In genomic region chr4:38034986-38035882, GRCh38 we compare ENCODE assay signal across 8 cellular contexts.
DNase-seq lines count a peak whose midpoint lies in the region; ATAC-seq and TF ChIP-seq lines count a peak whose summit lies in the region.

No MANE protein-coding gene starts in this region.

- H3K27me3 ChIP-seq in Loucy (ENCODE audit: insufficient read depth, low read length, poor library complexity, severe bottlenecking) = no peaks in the 10 kb centered on the region
- no peaks in the 10 kb centered on the region for H3K27me3 ChIP-seq in RWPE2 (ENCODE audit: insufficient read depth, poor library complexity, severe bottlenecking)

- no peak overlapping the region for H3K4me3 Mint-ChIP-seq in effector memory CD8-positive, alpha-beta T cell
- no peak overlapping the region for H3K4me3 Mint-ChIP-seq in stimulated activated effector memory CD8-positive, alpha-beta T cell treated with anti-CD3 and anti-CD28 coated beads, Interleukin-12 subunit alpha, Interleukin-12 subunit beta, amount 100 ng/mL, for 72 hours

- DNase-seq in stimulated activated CD4-positive, alpha-beta T cell treated with anti-CD3 and anti-CD28 coated beads, Interleukin-2, amount 100 ng/mL, for 4 hours (ENCODE audit: low read depth) = peak; percentile 22
- DNase-seq in stimulated activated CD4-positive, alpha-beta T cell treated with anti-CD3 and anti-CD28 coated beads, Interleukin-4, amount 100 ng/mL, for 1 hour = no peak
- DNase-seq in RWPE2 (ENCODE audit: low spot score) = no peak
- DNase-seq in effector memory CD8-positive, alpha-beta T cell = peak; percentile 41 to 50 (median 49)
- peak; percentile 70 for DNase-seq in middle frontal gyrus (ENCODE audit: extremely low spot score, low spot score)
- no peak for DNase-seq in stimulated activated effector memory CD8-positive, alpha-beta T cell treated with anti-CD3 and anti-CD28 coated beads, Interleukin-12 subunit alpha, Interleukin-12 subunit beta, amount 100 ng/mL, for 72 hours (ENCODE audit: low spot score in 2 of 2)

- no peak overlapping the region for H3K27ac ChIP-seq in RWPE2 (ENCODE audit: poor library complexity, severe bottlenecking)

- no peak overlapping the region for H3K9ac ChIP-seq in Loucy (ENCODE audit: low read depth, low read length, poor library complexity, severe bottlenecking)

- H3K4me2 ChIP-seq in Loucy (ENCODE audit: low read depth, low read length, poor library complexity, severe bottlenecking) = no peak overlapping the region

- H3K9me3 ChIP-seq in Loucy (ENCODE audit: insufficient read depth, low read depth, low read length) (no peaks in the 10 kb centered on the region), RWPE2 (ENCODE audit: severe bottlenecking) (no peaks in the 10 kb centered on the region)

- H3K4me3 ChIP-seq in Loucy (ENCODE audit: low read length, poor library complexity, severe bottlenecking) (no peak overlapping the region), RWPE2 (ENCODE audit: severe bottlenecking) (no peak overlapping the region)

- peaks cover 6% of the 10 kb centered on the region for H3K36me3 Mint-ChIP-seq in effector memory CD8-positive, alpha-beta T cell (ENCODE audit: insufficient read depth)
- H3K36me3 Mint-ChIP-seq in stimulated activated effector memory CD8-positive, alpha-beta T cell treated with anti-CD3 and anti-CD28 coated beads, Interleukin-12 subunit alpha, Interleukin-12 subunit beta, amount 100 ng/mL, for 72 hours = peaks cover 8% of the 10 kb centered on the region

- H4K20me1 ChIP-seq in Loucy (ENCODE audit: insufficient read depth, low read length, poor library complexity, severe bottlenecking) = no peaks in the 10 kb centered on the region

- peaks cover 0 to 4% of the 10 kb centered on the region in 2 donors for H3K4me1 Mint-ChIP-seq in effector memory CD8-positive, alpha-beta T cell (ENCODE audit: low read depth in 2 of 2)
- H3K4me1 Mint-ChIP-seq in stimulated activated effector memory CD8-positive, alpha-beta T cell treated with anti-CD3 and anti-CD28 coated beads, Interleukin-12 subunit alpha, Interleukin-12 subunit beta, amount 100 ng/mL, for 72 hours = no peaks in the 10 kb centered on the region

- H3K79me2 ChIP-seq in Loucy (ENCODE audit: insufficient read depth, low read length) = no peaks in the 10 kb centered on the region

- no peaks in the 10 kb centered on the region for H3K27me3 Mint-ChIP-seq in effector memory CD8-positive, alpha-beta T cell

- H3K9me3 Mint-ChIP-seq in effector memory CD8-positive, alpha-beta T cell = no peaks in the 10 kb centered on the region
- H3K9me3 Mint-ChIP-seq in stimulated activated effector memory CD8-positive, alpha-beta T cell treated with anti-CD3 and anti-CD28 coated beads, Interleukin-12 subunit alpha, Interleukin-12 subunit beta, amount 100 ng/mL, for 72 hours = no peaks in the 10 kb centered on the region

- H2AFZ ChIP-seq in Loucy (ENCODE audit: low read length) = no peak overlapping the region

- no peaks in the 10 kb centered on the region for H3K9me2 ChIP-seq in Loucy (replicated peaks; ENCODE audit: low read depth, low read length)

- peak overlapping the region; percentile 29 to 41 for H3K27ac Mint-ChIP-seq in effector memory CD8-positive, alpha-beta T cell
- no peak overlapping the region for H3K27ac Mint-ChIP-seq in stimulated activated effector memory CD8-positive, alpha-beta T cell treated with anti-CD3 and anti-CD28 coated beads, Interleukin-12 subunit alpha, Interleukin-12 subunit beta, amount 100 ng/mL, for 72 hours

- H3K36me3 ChIP-seq in Loucy (ENCODE audit: insufficient read depth, low read length) (peaks cover 31% of the 10 kb centered on the region; the same call in 1 of the 2 replicates), RWPE2 (ENCODE audit: low read depth) (0 out of 2 replicates have a peak, but pooled peaks cover 7% of the 10 kb centered on the region)

- H3F3A ChIP-seq in Loucy (ENCODE audit: low read depth) = no peaks in the 10 kb centered on the region

- ATAC-seq in RWPE2 (ENCODE audit: low read depth) (no peak), HG03457 (IDR thresholded peaks at IDR 0.05; ENCODE audit: unreplicated experiment) (no peak)
- peak; percentile 39 for ATAC-seq in effector memory CD8-positive, alpha-beta T cell (replicated peaks)
- no peak for ATAC-seq in stimulated activated effector memory CD8-positive, alpha-beta T cell treated with anti-CD3 and anti-CD28 coated beads, Interleukin-12 subunit alpha, Interleukin-12 subunit beta, amount 100 ng/mL, for 72 hours

- TF ChIP-seq CTCF in Loucy (conservative IDR thresholded peaks at IDR 0.05; ENCODE audit: low read length) (peak; percentile 82), RWPE2 (IDR thresholded peaks at IDR 0.05; ENCODE audit: poor library complexity, severe bottlenecking) (peak; percentile 82)

- no peaks in the 10 kb centered on the region for H3K4me1 ChIP-seq in Loucy (ENCODE audit: insufficient read depth, low read length, poor library complexity, severe bottlenecking)
- no peaks in the 10 kb centered on the region for H3K4me1 ChIP-seq in RWPE2 (ENCODE audit: insufficient read depth, poor library complexity, severe bottlenecking)

Comparison
In these comparisons a context has a peak if more than half of its experiments do, and no peak if none do; other contexts are left out.
1. DNase-seq: peak in stimulated activated CD4-positive, alpha-beta T cell treated with anti-CD3 and anti-CD28 coated beads, Interleukin-2, amount 100 ng/mL, for 4 hours (single experiment), effector memory CD8-positive, alpha-beta T cell (3 of 3) and middle frontal gyrus (single experiment); none in stimulated activated CD4-positive, alpha-beta T cell treated with anti-CD3 and anti-CD28 coated beads, Interleukin-4, amount 100 ng/mL, for 1 hour (single experiment), RWPE2 (single experiment) and stimulated activated effector memory CD8-positive, alpha-beta T cell treated with anti-CD3 and anti-CD28 coated beads, Interleukin-12 subunit alpha, Interleukin-12 subunit beta, amount 100 ng/mL, for 72 hours (0 of 2).